ENCODE assay signal across 8 cellular contexts in the genomic region with DNA sequence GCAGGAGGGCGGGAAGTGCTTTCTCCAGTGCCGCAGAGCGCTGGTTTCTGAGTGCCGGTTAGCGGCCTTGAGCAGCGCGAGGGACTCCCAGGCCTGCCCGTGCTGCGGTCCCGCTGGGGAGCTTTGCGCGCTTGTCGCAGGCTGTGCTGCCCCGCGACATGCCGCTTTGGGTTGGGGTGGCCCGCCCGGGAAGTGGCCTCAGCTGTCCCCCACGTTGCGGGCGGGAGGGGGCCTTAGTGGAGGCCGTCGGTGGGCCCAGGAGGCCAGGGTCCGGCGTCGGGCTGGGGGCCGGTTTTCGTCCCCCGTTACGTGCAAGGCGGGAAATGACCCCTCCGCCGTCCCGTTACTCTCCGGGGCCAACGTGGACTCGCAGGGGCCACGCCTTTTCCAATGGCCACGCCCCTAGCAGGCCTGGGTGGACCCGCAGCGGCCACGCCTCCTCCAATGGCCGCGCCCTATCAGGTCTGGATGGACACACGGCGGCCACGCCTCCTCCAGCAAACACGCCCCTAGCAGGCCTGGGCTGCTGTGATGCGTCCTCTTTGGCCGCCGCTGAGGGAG. TPM values are rescaled to one million over a fixed set of nuclear protein-coding genes. Genes with fewer than 3 reads are reported as not detected.
DNase-seq lines count a peak whose midpoint lies in the region; ATAC-seq and TF ChIP-seq lines count a peak whose summit lies in the region.

No MANE protein-coding gene starts in this region.

- H3K36me3 Mint-ChIP-seq in dendritic cell treated with granulocyte-macrophage colony-stimulating factor and Interleukin-4, amounts not matched to agents 40 ng/mL and 50 ng/mL, for 4 days (ENCODE audit: low read depth): peaks cover 40% of the 10 kb centered on the region

- peaks cover 0 to 7% of the 10 kb centered on the region in 2 donors for H3K9me3 ChIP-seq in left lung

- DNase-seq in AG10803 (ENCODE audit: low read depth) (peak; percentile 94), NCI-H526 (lab: John Stamatoyannopoulos, UW) (peak; percentile 84 to 97), left lung (peak; percentile 99)
- peak; percentile 57 to 62 for DNase-seq in activated CD4-positive, alpha-beta T cell treated with anti-CD3 and anti-CD28 coated beads, Interleukin-2, amount 50 U/mL, for 4 hours
- DNase-seq in stimulated activated CD4-positive, alpha-beta T cell treated with anti-CD3 and anti-CD28 coated beads, Interleukin-2, amount 100 ng/mL, for 4 hours (ENCODE audit: low read depth): peak; percentile 66

- peak; percentile 42 for TF ChIP-seq POLR2A in GM18951 (IDR thresholded peaks at IDR 0.05; ENCODE audit: extremely low read depth, insufficient read depth, insufficient read length)

- H3K27me3 Mint-ChIP-seq in dendritic cell treated with granulocyte-macrophage colony-stimulating factor and Interleukin-4, amounts not matched to agents 40 ng/mL and 50 ng/mL, for 4 days: no peaks in the 10 kb centered on the region

- H3K4me3 ChIP-seq in AG10803 (ENCODE audit: low read length): peak overlapping the region; percentile 95
- peak overlapping the region; percentile 86 to 93 for H3K4me3 ChIP-seq in left lung

- H3K4me3 Mint-ChIP-seq in dendritic cell treated with granulocyte-macrophage colony-stimulating factor and Interleukin-4, amounts not matched to agents 40 ng/mL and 50 ng/mL, for 4 days: peak overlapping the region; percentile 88

- H3K4me1 Mint-ChIP-seq in dendritic cell treated with granulocyte-macrophage colony-stimulating factor and Interleukin-4, amounts not matched to agents 40 ng/mL and 50 ng/mL, for 4 days (ENCODE audit: low read depth): peaks cover 53% of the 10 kb centered on the region

- ATAC-seq in HG03196 (IDR thresholded peaks at IDR 0.05; ENCODE audit: unreplicated experiment) (peak; percentile 52), left lung (peak; percentile 91)

- peak overlapping the region; percentile 99 for H3K27ac Mint-ChIP-seq in dendritic cell treated with granulocyte-macrophage colony-stimulating factor and Interleukin-4, amounts not matched to agents 40 ng/mL and 50 ng/mL, for 4 days

- peaks cover 0 to 21% of the 10 kb centered on the region in 2 donors for H3K4me1 ChIP-seq in left lung

- TF ChIP-seq CTCF in AG10803 (conservative IDR thresholded peaks at IDR 0.05; ENCODE audit: low read length): no peak
- TF ChIP-seq CTCF in left lung (IDR thresholded peaks at IDR 0.05): no peak

- peaks cover 19% of the 10 kb centered on the region for H3K9me3 Mint-ChIP-seq in dendritic cell treated with granulocyte-macrophage colony-stimulating factor and Interleukin-4, amounts not matched to agents 40 ng/mL and 50 ng/mL, for 4 days

- no peaks in the 10 kb centered on the region for H3K27me3 ChIP-seq in left lung

- intact Hi-C loops in dendritic cell treated with granulocyte-macrophage colony-stimulating factor and Interleukin-4, amounts not matched to agents 40 ng/mL and 50 ng/mL, for 4 days (cut with micrococcal nuclease): loop anchor here (1.0 to 2.0 kb wide), 3 partner anchors 10 to 104 kb away; partner anchors contain the start of genes CEP104, DFFB and LRRC47
- intact Hi-C loops in left lung (cut with DNase I): no loop called here

- in situ Hi-C loops in GM18951 (cut with MboI; ENCODE audit: low sequenced_read_pairs, unreplicated experiment): loop anchor here (25.0 kb wide), 1 partner anchor 911 kb away; no protein-coding TSS in a partner anchor

- peak overlapping the region; percentile 96 to 98 for H3K27ac ChIP-seq in left lung

- H3K36me3 ChIP-seq in left lung: no peaks in the 10 kb centered on the region

RNA-seq across cellular contexts. Expression of gene C1orf174, which starts 1.0 kb away (rescaled TPM):
- total RNA-seq in left lung: 10 to 100 TPM; 19.3 to 29.5 TPM

RNA-seq across cellular contexts. Expression of gene DFFB, which starts 43.8 kb away (rescaled TPM):
- 1 to 10 TPM; 5.4 to 8.9 TPM for total RNA-seq in left lung

RNA-seq across cellular contexts. Expression of gene CEP104, which starts 44.0 kb away (rescaled TPM):
- 10 to 100 TPM; 44.8 to 49.5 TPM for total RNA-seq in left lung

Comparison
In these comparisons a context has a peak if more than half of its experiments do, and no peak if none do; other contexts are left out.
1. Peak in every context shown above with its lines: DNase-seq, ATAC-seq, H3K4me3 ChIP-seq and H3K27ac ChIP-seq.